Comparison of ENCODE assay signal across 1 cellular context in genomic region chrX:50108264-50108663, GRCh38.
TF ChIP-seq lines count a peak whose summit lies in the region.

No MANE protein-coding gene starts in this region.

TF ChIP-seq in HepG2, 621 proteins besides CTCF, POLR2A, EP300 and RAD21 (continued from another document):
- TF ChIP-seq ZBTB3 (CRISPR knock-in tag; IDR thresholded peaks at IDR 0.05; ENCODE audit: borderline replicate concordance, low read depth) (no peak), SMAD1 (CRISPR knock-in tag; IDR thresholded peaks at IDR 0.05; ENCODE audit: borderline replicate concordance, low read depth) (no peak), NBN (conservative IDR thresholded peaks at IDR 0.05) (no peak), ZNF468 (CRISPR knock-in tag; IDR thresholded peaks at IDR 0.05) (no peak), ZNF160 (CRISPR knock-in tag; IDR thresholded peaks at IDR 0.05) (no peak), ZZZ3 (CRISPR knock-in tag; IDR thresholded peaks at IDR 0.05; ENCODE audit: borderline replicate concordance) (no peak), ZNF326 (CRISPR knock-in tag; IDR thresholded peaks at IDR 0.05; ENCODE audit: borderline replicate concordance) (no peak), PHF21A (CRISPR knock-in tag; IDR thresholded peaks at IDR 0.05) (no peak), ISL2 (CRISPR knock-in tag; IDR thresholded peaks at IDR 0.05) (peak; percentile 51; the same call in 1 of the 2 replicates), FOXA3 (CRISPR knock-in tag; IDR thresholded peaks at IDR 0.05) (0 out of 2 replicates have a peak, but pooled peaks have one; percentile 32), SNAPC2 (CRISPR knock-in tag; IDR thresholded peaks at IDR 0.05) (no peak), SOX6 (IDR thresholded peaks at IDR 0.05) (no peak), SOX6 (CRISPR knock-in tag; IDR thresholded peaks at IDR 0.05) (peak; percentile 86), ZFP36L1 (CRISPR knock-in tag; IDR thresholded peaks at IDR 0.05) (no peak), ZNF782 (CRISPR knock-in tag; IDR thresholded peaks at IDR 0.05; ENCODE audit: borderline replicate concordance) (no peak), ZNF576 (CRISPR knock-in tag; IDR thresholded peaks at IDR 0.05) (no peak), HMG20B (CRISPR knock-in tag; conservative IDR thresholded peaks at IDR 0.05) (no peak), CBFB (CRISPR knock-in tag; IDR thresholded peaks at IDR 0.05) (no peak), MLXIP (CRISPR knock-in tag; IDR thresholded peaks at IDR 0.05; ENCODE audit: borderline replicate concordance) (no peak), CREM (IDR thresholded peaks at IDR 0.05) (peak; percentile 57; the same call in 1 of the 2 replicates), CREM (CRISPR knock-in tag; IDR thresholded peaks at IDR 0.05) (no peak), SOX5 (CRISPR knock-in tag; IDR thresholded peaks at IDR 0.05; ENCODE audit: borderline replicate concordance) (peak; percentile 90; the same call in 1 of the 2 replicates), ZNF878 (CRISPR knock-in tag; IDR thresholded peaks at IDR 0.05) (no peak), ZNF747 (CRISPR knock-in tag; IDR thresholded peaks at IDR 0.05; ENCODE audit: borderline replicate concordance) (no peak), ZNF674 (CRISPR knock-in tag; IDR thresholded peaks at IDR 0.05; ENCODE audit: low read depth) (no peak), HNF4A (CRISPR knock-in tag; IDR thresholded peaks at IDR 0.05) (peak; percentile 32), NFE2L2 (IDR thresholded peaks at IDR 0.05; ENCODE audit: low read length) (no peak), FOXA1 (IDR thresholded peaks at IDR 0.05) (no peak), FOXA1 (CRISPR knock-in tag; IDR thresholded peaks at IDR 0.05) (peak; percentile 48; the same call in 1 of the 2 replicates), AKAP8 (CRISPR knock-in tag; IDR thresholded peaks at IDR 0.05) (no peak), KAT7 (CRISPR knock-in tag; IDR thresholded peaks at IDR 0.05; ENCODE audit: borderline replicate concordance) (no peak), ZNF329 (CRISPR knock-in tag; IDR thresholded peaks at IDR 0.05; ENCODE audit: low read depth) (no peak), ZNF33B (CRISPR knock-in tag; IDR thresholded peaks at IDR 0.05) (no peak), TCF7 (IDR thresholded peaks at IDR 0.05; ENCODE audit: low read depth) (peak; percentile 80), TCF7L2 (IDR thresholded peaks at IDR 0.05; ENCODE audit: low read depth, low read length) (peak; percentile 14; the same call in 1 of the 2 replicates), PCBP2 (optimal IDR thresholded peaks at IDR 0.05; ENCODE audit: low read depth, low read length, poor library complexity, severe bottlenecking) (no peak), ARNTL (CRISPR knock-in tag; IDR thresholded peaks at IDR 0.05) (no peak), ZNF652 (CRISPR knock-in tag; IDR thresholded peaks at IDR 0.05; ENCODE audit: borderline replicate concordance, low read depth) (no peak), CCDC6 (CRISPR knock-in tag; IDR thresholded peaks at IDR 0.05) (no peak), ZNF567 (CRISPR knock-in tag; IDR thresholded peaks at IDR 0.05; ENCODE audit: borderline replicate concordance) (no peak), ZNF790 (CRISPR knock-in tag; IDR thresholded peaks at IDR 0.05; ENCODE audit: borderline replicate concordance) (no peak), BRF2 (CRISPR knock-in tag; IDR thresholded peaks at IDR 0.05) (no peak), CENPT (CRISPR knock-in tag; IDR thresholded peaks at IDR 0.05; ENCODE audit: low read depth) (no peak), ZNF101 (CRISPR knock-in tag; IDR thresholded peaks at IDR 0.05; ENCODE audit: borderline replicate concordance, low read depth) (no peak), NCOA2 (CRISPR knock-in tag; IDR thresholded peaks at IDR 0.05) (peak; percentile 61; the same call in 1 of the 2 replicates), ZNF30 (CRISPR knock-in tag; IDR thresholded peaks at IDR 0.05) (no peak), SOX13 (IDR thresholded peaks at IDR 0.05) (peak; percentile 81), SOX13 (CRISPR knock-in tag; conservative IDR thresholded peaks at IDR 0.05 in 1 of 2, IDR thresholded peaks at IDR 0.05 in 1 of 2) (peak in 1 of 2 experiments; percentile 97; a peak in 2 of 4 replicates), SP5 (CRISPR knock-in tag; IDR thresholded peaks at IDR 0.05; ENCODE audit: borderline replicate concordance, low read depth) (peak; percentile 15; the same call in 1 of the 2 replicates), ZNF432 (CRISPR knock-in tag; IDR thresholded peaks at IDR 0.05; ENCODE audit: borderline replicate concordance) (no peak), POLR2G (IDR thresholded peaks at IDR 0.05; ENCODE audit: low read depth, low read length) (no peak), HOXA9 (CRISPR knock-in tag; IDR thresholded peaks at IDR 0.05; ENCODE audit: borderline replicate concordance) (no peak)
